Comparison of ENCODE assay signal across 15 cellular contexts in genomic region chr15:90610220-90610619, GRCh38.
DNase-seq lines count a peak whose midpoint lies in the region; ATAC-seq and TF ChIP-seq lines count a peak whose summit lies in the region.
"Had no signal": no experiment of that assay in that cellular context is flagged by ENCODE, and none has a peak within 500 bp of the region (broad histone marks: within the 10 kb centered on the region; RNA-seq: fewer than 3 reads in every experiment).

No MANE protein-coding gene starts in this region.

- CTCF ChIA-PET in activated CD4-positive, alpha-beta memory T cell treated with anti-CD3 and anti-CD28 coated beads for 36 hours (lab: Charles Lee) = no interaction called here

- no peak overlapping the region for H3K4me3 Mint-ChIP-seq in activated CD4-positive, alpha-beta memory T cell treated with anti-CD3 and anti-CD28 coated beads for 36 hours
- H3K4me3 Mint-ChIP-seq: naive thymus-derived CD8-positive, alpha-beta T cell; type B pancreatic cell had no signal

- DNase-seq in heart left ventricle = no peak
- no peak for DNase-seq in cardiac septum (ENCODE audit: low spot score)
- peak; percentile 44 for DNase-seq in choroid plexus epithelial cell (ENCODE audit: low read depth)
- no peak for DNase-seq in mucosa of descending colon
- no peak for DNase-seq in upper lobe of left lung
- DNase-seq in ureter (ENCODE audit: low spot score) = no peak
- DNase-seq in effector CD4-positive, alpha-beta T cell = no peak
- no peak for DNase-seq in activated CD4-positive, alpha-beta memory T cell treated with anti-CD3 and anti-CD28 coated beads for 36 hours
- DNase-seq: ACHN; activated T-cell treated with anti-CD3 and anti-CD28 coated beads for 4 hours; anterior cingulate cortex; naive thymus-derived CD8-positive, alpha-beta T cell; NCI-H1436; right lobe of liver had no signal

- no peak for TF ChIP-seq POLR2A in heart left ventricle (IDR thresholded peaks at IDR 0.05)
- no peak for TF ChIP-seq POLR2A in upper lobe of left lung (IDR thresholded peaks at IDR 0.05)

- H3K4me1 ChIP-seq in heart left ventricle (peaks cover 0 to 32% (median 13%) of the 10 kb centered on the region in 12 donors), mucosa of descending colon (ENCODE audit: low read depth) (peaks cover 5% of the 10 kb centered on the region), upper lobe of left lung (peaks cover 0 to 9% (median 0%) of the 10 kb centered on the region in 4 donors)
- H3K4me1 ChIP-seq: right lobe of liver had no signal

- no peak for ATAC-seq in heart left ventricle
- ATAC-seq in mucosa of descending colon = peak; percentile 25
- ATAC-seq in upper lobe of left lung (ENCODE audit: low FRiP score in 2 of 2) = no peak
- ATAC-seq: naive thymus-derived CD8-positive, alpha-beta T cell; right lobe of liver had no signal

- peaks cover 13% of the 10 kb centered on the region for H3K4me1 Mint-ChIP-seq in activated CD4-positive, alpha-beta memory T cell treated with anti-CD3 and anti-CD28 coated beads for 36 hours (ENCODE audit: low read depth)

- TF ChIP-seq EP300 in upper lobe of left lung (IDR thresholded peaks at IDR 0.05) = no peak

- WGBS in heart left ventricle, 4 donors = 49 to 58% (median 53%) methylated on average over 2 of the region's 2 CpGs
- 67 to 78% methylated on average over 2 of the region's 2 CpGs for WGBS in upper lobe of left lung, 2 donors

- H3K9me3 Mint-ChIP-seq in activated CD4-positive, alpha-beta memory T cell treated with anti-CD3 and anti-CD28 coated beads for 36 hours = no peaks in the 10 kb centered on the region
- H3K9me3 Mint-ChIP-seq: type B pancreatic cell had no signal

- H3K36me3 ChIP-seq in heart left ventricle = peaks cover 0 to 92% (median 72%) of the 10 kb centered on the region in 9 donors
- H3K36me3 ChIP-seq in mucosa of descending colon (ENCODE audit: low read depth) = no peaks in the 10 kb centered on the region
- H3K36me3 ChIP-seq in upper lobe of left lung = peaks cover 2 to 41% (median 13%) of the 10 kb centered on the region in 4 donors

- H3K27me3 ChIP-seq in heart left ventricle (no peaks in the 10 kb centered on the region), upper lobe of left lung (no peaks in the 10 kb centered on the region)
- H3K27me3 ChIP-seq: right lobe of liver had no signal

- no peak overlapping the region for H3K27ac Mint-ChIP-seq in activated CD4-positive, alpha-beta memory T cell treated with anti-CD3 and anti-CD28 coated beads for 36 hours
- H3K27ac Mint-ChIP-seq: type B pancreatic cell had no signal

- H3K4me3 ChIP-seq in heart left ventricle (no peak overlapping the region), choroid plexus epithelial cell (ENCODE audit: low read depth, low read length) (no peak overlapping the region), mucosa of descending colon (no peak overlapping the region), upper lobe of left lung (no peak overlapping the region)
- H3K4me3 ChIP-seq: right lobe of liver had no signal

- no peaks in the 10 kb centered on the region for H3K27me3 Mint-ChIP-seq in activated CD4-positive, alpha-beta memory T cell treated with anti-CD3 and anti-CD28 coated beads for 36 hours
- H3K27me3 Mint-ChIP-seq: naive thymus-derived CD8-positive, alpha-beta T cell; type B pancreatic cell had no signal

- POLR2A ChIA-PET in activated CD4-positive, alpha-beta memory T cell treated with anti-CD3 and anti-CD28 coated beads for 36 hours (lab: Charles Lee) = no interaction called here

- peaks cover 14% of the 10 kb centered on the region for H3K36me3 Mint-ChIP-seq in activated CD4-positive, alpha-beta memory T cell treated with anti-CD3 and anti-CD28 coated beads for 36 hours

- intact Hi-C loops in heart left ventricle (cut with DNase I) = loop anchor here in 1 of 10 donors (10.0 kb wide), 1 partner anchor 285 kb away; no protein-coding TSS in a partner anchor
- intact Hi-C loops in cardiac septum (cut with DNase I) = no loop called here
- intact Hi-C loops in mucosa of descending colon (cut with DNase I, micrococcal nuclease) = no loop called here
- intact Hi-C loops in activated CD4-positive, alpha-beta memory T cell treated with anti-CD3 and anti-CD28 coated beads for 36 hours (cut with micrococcal nuclease) = no loop called here

- no peaks in the 10 kb centered on the region for H3K9me3 ChIP-seq in heart left ventricle
- no peaks in the 10 kb centered on the region for H3K9me3 ChIP-seq in mucosa of descending colon
- H3K9me3 ChIP-seq in upper lobe of left lung = no peaks in the 10 kb centered on the region
- H3K9me3 ChIP-seq: right lobe of liver had no signal

- TF ChIP-seq CTCF in heart left ventricle (IDR thresholded peaks at IDR 0.05) = no peak
- TF ChIP-seq CTCF in choroid plexus epithelial cell (conservative IDR thresholded peaks at IDR 0.05; ENCODE audit: low read depth, low read length) = no peak
- no peak for TF ChIP-seq CTCF in mucosa of descending colon (IDR thresholded peaks at IDR 0.05)
- TF ChIP-seq CTCF in upper lobe of left lung (IDR thresholded peaks at IDR 0.05) = no peak

- H3K27ac ChIP-seq in heart left ventricle (peak overlapping the region in 8 of 12 donors; percentile 36 to 78 (median 66)), upper lobe of left lung (peak overlapping the region in 3 of 4 donors; percentile 19 to 49 (median 45))
- H3K27ac ChIP-seq: right lobe of liver had no signal
